ENCODE assay signal across 20 cellular contexts in genomic region chrX:105315301-105315700, GRCh38.
"Had no signal": no experiment of that assay in that cellular context is flagged by ENCODE, and none has a peak within 500 bp of the region (broad histone marks: within the 10 kb centered on the region; RNA-seq: fewer than 3 reads in every experiment).

No MANE protein-coding gene starts in this region.

- H3K4me1 ChIP-seq: gastrocnemius medialis, heart left ventricle, transverse colon, vagina had no signal

- H3K36me3 ChIP-seq: gastrocnemius medialis, heart left ventricle, transverse colon, vagina had no signal

- ATAC-seq: activated CD8-positive, alpha-beta T cell treated with anti-CD3 and anti-CD28 coated beads, Interleukin-2, amount 10 ng/mL, durations not matched to agents 7 days and 5 days; gastrocnemius medialis; heart left ventricle; left ventricle myocardium superior had no signal

- H3K27ac ChIP-seq: gastrocnemius medialis, heart left ventricle, skin epidermis, transverse colon, vagina had no signal

- H3K4me3 ChIP-seq: gastrocnemius medialis, heart left ventricle, skin epidermis, transverse colon, vagina had no signal

- H3K27me3 ChIP-seq: gastrocnemius medialis, transverse colon, vagina had no signal

- H3K9me3 ChIP-seq: gastrocnemius medialis, heart left ventricle, transverse colon, vagina had no signal

- DNase-seq: activated CD4-positive, alpha-beta T cell treated with anti-CD3 and anti-CD28 coated beads, Interleukin-2, amount 10 ng/mL, durations not matched to agents 24 days and 14 days; activated CD4-positive, CD25-positive, alpha-beta regulatory T cell; activated CD8-positive, alpha-beta T cell treated with anti-CD3 and anti-CD28 coated beads, Interleukin-2, amount 10 ng/mL, durations not matched to agents 7 days and 5 days; activated naive CD4-positive, alpha-beta T cell treated with Interleukin-2 at 50 U/mL for 16 hours; activated naive CD8-positive, alpha-beta T cell treated with anti-CD3 and anti-CD28 coated beads, Interleukin-2, amount 10 ng/mL, durations not matched to agents 7 days and 5 days; activated T-cell treated with anti-CD3 and anti-CD28 coated beads, Interleukin-2, amount 50 U/mL, for 24 hours; anterior cingulate cortex; cerebellar nuclear complex; effector CD8-positive, alpha-beta T cell; gastrocnemius medialis; heart left ventricle; left ventricle myocardium superior; occipital lobe; stimulated activated CD4-positive, alpha-beta T cell treated with anti-CD3 and anti-CD28 coated beads, Interleukin-15, amount 100 ng/mL, for 24 hours; stimulated activated CD4-positive, alpha-beta T cell treated with anti-CD3 and anti-CD28 coated beads, Interleukin-2, amount 100 ng/mL, for 48 hours; T-helper 1 cell; T-helper 9 cell; transverse colon had no signal
